In genomic region chr3:110564674-110565073, GRCh38 we compare ENCODE assay signal across 19 cellular contexts.
DNase-seq lines count a peak whose midpoint lies in the region; ATAC-seq, FAIRE-seq and TF ChIP-seq lines count a peak whose summit lies in the region.
"Had no signal": no experiment of that assay in that cellular context is flagged by ENCODE, and none has a peak within 500 bp of the region (broad histone marks: within the 10 kb centered on the region; RNA-seq: fewer than 3 reads in every experiment).

No MANE protein-coding gene starts in this region.

- H3K79me1 ChIP-seq in H1 (ENCODE audit: low read depth, low read length) = no peaks in the 10 kb centered on the region

- FAIRE-seq in HepG2 (lab: Jason Lieb, UNC) (no peak), H1 (lab: Jason Lieb, UNC) (no peak)
- FAIRE-seq: GM12892, GM18507, HTR-8/SVneo had no signal

- H3K9me2 ChIP-seq in HCT116 (ENCODE audit: insufficient read depth) = no peaks in the 10 kb centered on the region

- no peak for DNase-seq in HepG2 (ENCODE audit: low spot score)
- DNase-seq in right lobe of liver = no peak
- no peak for DNase-seq in HCT116 (ENCODE audit: low read depth, low spot score)
- no peak for DNase-seq in H1 (ENCODE audit: low read depth in 1 of 2, low spot score in 2 of 2)
- no peak for DNase-seq in heart left ventricle
- no peak for DNase-seq in activated effector memory CD4-positive, alpha-beta T cell treated with Interleukin-2 at 50 U/mL for 16 hours
- DNase-seq in stimulated activated CD4-positive, alpha-beta T cell treated with anti-CD3 and anti-CD28 coated beads, Interleukin-2, amount 100 ng/mL, for 48 hours = no peak
- DNase-seq: BE2C; C1 segment of cervical spinal cord; CD4-positive, CD25-positive, alpha-beta regulatory T cell; CD8-positive, alpha-beta memory T cell; COR-L47; GDM1 had no signal

- H2AK5ac ChIP-seq in H1 (ENCODE audit: low read depth, low read length) = no peak overlapping the region

- no peak overlapping the region for H2BK15ac ChIP-seq in H1 (ENCODE audit: low read length)

- TF ChIP-seq EP300 in HepG2 (IDR thresholded peaks at IDR 0.05; ENCODE audit: low read depth in 2 of 2, low read length in 2 of 2) = no peak
- no peak for TF ChIP-seq EP300 in HepG2 (CRISPR knock-in tag; IDR thresholded peaks at IDR 0.05; ENCODE audit: borderline replicate concordance)
- TF ChIP-seq EP300 in H1 (IDR thresholded peaks at IDR 0.05; ENCODE audit: borderline replicate concordance in 1 of 2, low read depth in 2 of 2, low read length in 2 of 2) = no peak
- TF ChIP-seq EP300 in gastroesophageal sphincter (IDR thresholded peaks at IDR 0.05) = no peak

- POLR2A ChIA-PET in HepG2 (lab: Yijun Ruan, JAX) = no interaction called here
- POLR2A ChIA-PET in HCT116 (lab: Charles Lee) = no interaction called here
- POLR2A ChIA-PET in H1 (lab: Charles Lee; ENCODE audit: partially characterized antibody) = no interaction called here

- H2BK12ac ChIP-seq in H1 (ENCODE audit: low read depth, low read length) = no peak overlapping the region

- no peaks in the 10 kb centered on the region for H3K27me3 ChIP-seq in HepG2 (ENCODE audit: control insufficient read depth in 1 of 2, insufficient read depth in 2 of 2, low read length in 2 of 2)
- no peaks in the 10 kb centered on the region for H3K27me3 ChIP-seq in right lobe of liver
- no peaks in the 10 kb centered on the region for H3K27me3 ChIP-seq in HCT116 (ENCODE audit: insufficient read depth, low read length)
- H3K27me3 ChIP-seq in H1 (replicated peaks in 1 of 4; ENCODE audit: control insufficient read depth in 3 of 4, extremely low read depth in 1 of 4, insufficient read depth in 3 of 4, low read length in 3 of 4) = no peaks in the 10 kb centered on the region
- no peaks in the 10 kb centered on the region for H3K27me3 ChIP-seq in heart left ventricle
- no peaks in the 10 kb centered on the region for H3K27me3 ChIP-seq in gastroesophageal sphincter
- H3K27me3 ChIP-seq: BE2C had no signal

- H3K14ac ChIP-seq in H1 (ENCODE audit: insufficient read length) = no peak overlapping the region

- H2BK120ac ChIP-seq in H1 (replicated peaks; ENCODE audit: low read depth, low read length) = peak overlapping the region; percentile 75

- H3K4me1 ChIP-seq in HepG2 (ENCODE audit: insufficient read depth, low read length) (no peaks in the 10 kb centered on the region), right lobe of liver (no peaks in the 10 kb centered on the region), HCT116 (ENCODE audit: control insufficient read depth in 1 of 2, insufficient read depth in 2 of 2, low read length in 2 of 2) (peaks cover 23 to 40% of the 10 kb centered on the region in 2 experiments), H1 (replicated peaks in 1 of 4; ENCODE audit: control insufficient read depth in 3 of 4, insufficient read depth in 4 of 4, low read length in 3 of 4) (no peaks in the 10 kb centered on the region), heart left ventricle (no peaks in the 10 kb centered on the region), gastroesophageal sphincter (no peaks in the 10 kb centered on the region)
- H3K4me1 ChIP-seq: BE2C, HAP-1 had no signal

- H4K8ac ChIP-seq in H1 (ENCODE audit: extremely low read depth, insufficient read depth, low read length) = no peak overlapping the region

- no peak overlapping the region for H3K23ac ChIP-seq in H1 (ENCODE audit: insufficient read length)

- CTCF ChIA-PET in HepG2 (lab: Yijun Ruan, JAX; ENCODE audit: low intra/inter-chr PET ratio, low total read pairs) (no interaction called here), HCT116 (lab: Charles Lee) (no interaction called here), H1 (lab: Charles Lee; ENCODE audit: partially characterized antibody) (no interaction called here)

- H2AFZ ChIP-seq in HepG2 (ENCODE audit: low read length) (no peak overlapping the region), HCT116 (ENCODE audit: low read depth, low read length, poor library complexity, severe bottlenecking) (peak overlapping the region; percentile 11), H1 (ENCODE audit: low read length) (peak overlapping the region; percentile 27; the same call in 1 of the 2 replicates)

- RAD21 ChIA-PET in HCT116 (lab: Charles Lee; ENCODE audit: low non-redundant PET in 1 of 2, low total read pairs in 2 of 2, uncharacterized antibody in 2 of 2, unreplicated experiment in 2 of 2) = no interaction called here

- H3K9ac ChIP-seq in HepG2 (ENCODE audit: insufficient read depth, low read depth, low read length) (no peak overlapping the region), HCT116 (ENCODE audit: low read length) (no peak overlapping the region), H1 (replicated peaks in 1 of 4; ENCODE audit: extremely low read depth in 1 of 4, low read depth in 3 of 4, low read length in 3 of 4) (no peak overlapping the region)

- H3K36me3 ChIP-seq in HepG2 (replicated peaks in 1 of 2; ENCODE audit: control insufficient read depth in 1 of 2, insufficient read depth in 2 of 2, low read length in 2 of 2) = no peaks in the 10 kb centered on the region
- H3K36me3 ChIP-seq in right lobe of liver = no peaks in the 10 kb centered on the region
- H3K36me3 ChIP-seq in HCT116 (ENCODE audit: control insufficient read depth in 1 of 2, insufficient read depth in 2 of 2, low read length in 2 of 2) = peaks cover 0 to 8% of the 10 kb centered on the region in 2 experiments; a peak in 1 of 4 replicates
- H3K36me3 ChIP-seq in H1 (ENCODE audit: control insufficient read depth in 2 of 4, insufficient read depth in 4 of 4, low read length in 3 of 4) = no peaks in the 10 kb centered on the region
- H3K36me3 ChIP-seq in heart left ventricle = no peaks in the 10 kb centered on the region
- H3K36me3 ChIP-seq in gastroesophageal sphincter = no peaks in the 10 kb centered on the region
- H3K36me3 ChIP-seq: BE2C, HAP-1 had no signal

- no peak overlapping the region for H4K91ac ChIP-seq in H1 (replicated peaks; ENCODE audit: insufficient read length, low read length)

- no peaks in the 10 kb centered on the region for H3K9me3 ChIP-seq in HepG2 (ENCODE audit: low read length)
- no peaks in the 10 kb centered on the region for H3K9me3 ChIP-seq in right lobe of liver
- H3K9me3 ChIP-seq in HCT116 (ENCODE audit: control insufficient read depth in 1 of 2, insufficient read depth in 1 of 2, low read depth in 1 of 2, low read length in 2 of 2) = 0 out of 4 replicates have a peak, but pooled peaks cover 0 to 3% of the 10 kb centered on the region in 2 experiments
- H3K9me3 ChIP-seq in H1 (ENCODE audit: insufficient read depth in 2 of 2, low read depth in 1 of 2, low read length in 1 of 2) = peaks cover 0 to 5% of the 10 kb centered on the region in 2 experiments; a peak in 2 of 4 replicates
- peaks cover 0 to 17% (median 0%) of the 10 kb centered on the region in 12 donors for H3K9me3 ChIP-seq in heart left ventricle
- H3K9me3 ChIP-seq in gastroesophageal sphincter = no peaks in the 10 kb centered on the region
- H3K9me3 ChIP-seq: BE2C, HAP-1 had no signal

- TF ChIP-seq CTCF in HepG2 (CRISPR knock-in tag; IDR thresholded peaks at IDR 0.05) (no peak), right lobe of liver (IDR thresholded peaks at IDR 0.05) (no peak), HCT116 (IDR thresholded peaks at IDR 0.05 in 2 of 3, conservative IDR thresholded peaks at IDR 0.05 in 1 of 3; ENCODE audit: borderline replicate concordance in 1 of 3, insufficient read depth in 1 of 3, low read depth in 2 of 3, low read length in 2 of 3) (no peak), H1 (IDR thresholded peaks at IDR 0.05; ENCODE audit: control extremely low read depth in 1 of 3, insufficient read depth in 1 of 3, low read depth in 1 of 3, low read length in 3 of 3) (no peak), heart left ventricle (IDR thresholded peaks at IDR 0.05) (no peak), gastroesophageal sphincter (IDR thresholded peaks at IDR 0.05) (no peak)

- no peak overlapping the region for H4K5ac ChIP-seq in H1 (ENCODE audit: insufficient read length, low read depth, low read length)

- TF ChIP-seq POLR2A in HepG2 (IDR thresholded peaks at IDR 0.05; ENCODE audit: insufficient read depth in 1 of 2, low read depth in 2 of 2, low read length in 2 of 2) = no peak
- no peak for TF ChIP-seq POLR2A in right lobe of liver (IDR thresholded peaks at IDR 0.05)
- TF ChIP-seq POLR2A in HCT116 (IDR thresholded peaks at IDR 0.05; ENCODE audit: borderline replicate concordance, extremely low read depth, insufficient read depth, insufficient read length) = no peak
- TF ChIP-seq POLR2A in H1 (IDR thresholded peaks at IDR 0.05; ENCODE audit: control extremely low read depth in 1 of 2, low read depth in 2 of 2, low read length in 2 of 2) = no peak
- no peak for TF ChIP-seq POLR2A in heart left ventricle (IDR thresholded peaks at IDR 0.05)
- TF ChIP-seq POLR2A in gastroesophageal sphincter (IDR thresholded peaks at IDR 0.05) = no peak

- H3K4ac ChIP-seq in H1 (replicated peaks; ENCODE audit: insufficient read length, low read depth, low read length) = no peak overlapping the region

- in situ Hi-C loops in HepG2 (cut with HindIII; ENCODE audit: extremely low pct_ligation_motif_present, low pct_unique_long_range_greater_than_20kb) = no loop called here

- ATAC-seq in HepG2 (no peak), right lobe of liver (no peak), HCT116 (no peak), heart left ventricle (no peak), gastroesophageal sphincter (no peak)

- H3K56ac ChIP-seq in H1 (replicated peaks; ENCODE audit: insufficient read length, low read depth, low read length) = no peak overlapping the region

- H3K27ac ChIP-seq in HepG2 (ENCODE audit: extremely low read length, insufficient read depth, low read length) (no peak overlapping the region), right lobe of liver (no peak overlapping the region), HCT116 (ENCODE audit: low read depth, low read length) (no peak overlapping the region), H1 (ENCODE audit: low read depth, low read length) (no peak overlapping the region), heart left ventricle (no peak overlapping the region), gastroesophageal sphincter (no peak overlapping the region)
- H3K27ac ChIP-seq: 22Rv1 had no signal

- no peak overlapping the region for H3K18ac ChIP-seq in H1 (ENCODE audit: extremely low read depth, low read length)

- TF ChIP-seq RAD21 in HepG2 (CRISPR knock-in tag; IDR thresholded peaks at IDR 0.05) (no peak), HCT116 (IDR thresholded peaks at IDR 0.05; ENCODE audit: low read depth) (no peak), H1 (IDR thresholded peaks at IDR 0.05 in 1 of 2, conservative IDR thresholded peaks at IDR 0.05 in 1 of 2; ENCODE audit: low read depth in 2 of 2, low read length in 2 of 2) (no peak)

- BruUV-seq in HepG2 (replicated peaks; lab: Mats Ljungman, UMichigan) = no TSS peak
- no TSS peak for BruUV-seq in HCT116 (replicated peaks; lab: Mats Ljungman, UMichigan)

- no peak overlapping the region for H2BK20ac ChIP-seq in H1 (ENCODE audit: low read length)

- H3K23me2 ChIP-seq in H1 (ENCODE audit: low read depth, low read length) = no peaks in the 10 kb centered on the region

- intact Hi-C loops in HepG2 (cut with micrococcal nuclease; ENCODE audit: unreplicated experiment) = no loop called here
- intact Hi-C loops in right lobe of liver (cut with DNase I) = no loop called here
- intact Hi-C loops in HCT116 (cut with micrococcal nuclease) = no loop called here
- intact Hi-C loops in heart left ventricle (cut with DNase I) = no loop called here

- no peaks in the 10 kb centered on the region for H3K79me2 ChIP-seq in HepG2 (ENCODE audit: insufficient read depth, low read length)
- no peaks in the 10 kb centered on the region for H3K79me2 ChIP-seq in HCT116 (ENCODE audit: insufficient read depth, low read length)
- no peaks in the 10 kb centered on the region for H3K79me2 ChIP-seq in H1 (ENCODE audit: control insufficient read depth in 1 of 2, insufficient read depth in 2 of 2, low read length in 2 of 2)

- no peak overlapping the region for H3K4me2 ChIP-seq in HepG2 (ENCODE audit: low read depth, low read length)
- H3K4me2 ChIP-seq in HCT116 (ENCODE audit: low read length) = no peak overlapping the region
- no peak overlapping the region for H3K4me2 ChIP-seq in H1 (ENCODE audit: insufficient read depth in 1 of 2, low read depth in 2 of 2, low read length in 2 of 2)

- no peaks in the 10 kb centered on the region for H4K20me1 ChIP-seq in HepG2 (ENCODE audit: insufficient read depth, low read length)
- no peaks in the 10 kb centered on the region for H4K20me1 ChIP-seq in HCT116 (ENCODE audit: insufficient read depth)
- no peaks in the 10 kb centered on the region for H4K20me1 ChIP-seq in H1 (replicated peaks in 1 of 2; ENCODE audit: control insufficient read depth in 1 of 2, insufficient read depth in 2 of 2, low read length in 2 of 2)

- H3K4me3 ChIP-seq in HepG2 (replicated peaks in 1 of 3; ENCODE audit: insufficient read depth in 1 of 3, low read depth in 2 of 3, low read length in 3 of 3) = no peak overlapping the region
- H3K4me3 ChIP-seq in right lobe of liver = no peak overlapping the region
- H3K4me3 ChIP-seq in HCT116 (replicated peaks in 1 of 2; ENCODE audit: low read depth in 1 of 2, low read length in 2 of 2) = no peak overlapping the region
- no peak overlapping the region for H3K4me3 ChIP-seq in H1 (ENCODE audit: extremely low read depth in 1 of 4, insufficient read depth in 2 of 4, low read depth in 3 of 4, low read length in 4 of 4)
- H3K4me3 ChIP-seq in heart left ventricle = no peak overlapping the region
- H3K4me3 ChIP-seq in gastroesophageal sphincter = no peak overlapping the region
- H3K4me3 ChIP-seq: HAP-1 had no signal

- H2BK5ac ChIP-seq in H1 (ENCODE audit: low read depth, low read length) = no peak overlapping the region

Comparison
In these comparisons a context has a peak if more than half of its experiments do, and no peak if none do; other contexts are left out.
1. Of the 41 proteins assayed by ChIP-seq in both HepG2 and H1: peak only in HepG2: MAFK; only in H1: none; in both: none; in neither: 40.